ENCODE assay signal across 8 cellular contexts in genomic region chr16:11629071-11630030, GRCh38. TPM values are rescaled to one million over a fixed set of nuclear protein-coding genes. Genes with fewer than 3 reads are reported as not detected.
DNase-seq lines count a peak whose midpoint lies in the region; TF ChIP-seq lines count a peak whose summit lies in the region.

No MANE protein-coding gene starts in this region.

- CTCF ChIA-PET in AG04450 (lab: Charles Lee) = interaction anchor here (0.7 to 0.9 kb wide), 3 partner anchors 97 to 233 kb away, joined by 3 to 4 read pairs (median 4); no protein-coding TSS in a partner anchor

- TF ChIP-seq CTCF in AG04450 (IDR thresholded peaks at IDR 0.05; ENCODE audit: low read depth, low read length) (no peak), ascending aorta (IDR thresholded peaks at IDR 0.05) (no peak)

- peak; percentile 44 for DNase-seq in AG04450 (ENCODE audit: low read depth, low spot score)
- DNase-seq in MV-4-11 (lab: John Stamatoyannopoulos, UW) = peak; percentile 95
- no peak for DNase-seq in ascending aorta (ENCODE audit: low spot score in 2 of 2)
- DNase-seq in mesendoderm = peak; percentile 33
- no peak for DNase-seq in GM19238 (ENCODE audit: insufficient read length, low spot score)
- no peak for DNase-seq in NCI-H128 (lab: John Stamatoyannopoulos, UW; ENCODE audit: unreplicated experiment)
- DNase-seq in erythroblast (lab: John Stamatoyannopoulos, UW) = no peak
- no peak for DNase-seq in stimulated activated CD4-positive, alpha-beta T cell treated with anti-CD3 and anti-CD28 coated beads, Interleukin-15, amount 100 ng/mL, for 24 hours

- no peak overlapping the region for H3K56ac ChIP-seq in mesendoderm (ENCODE audit: low read length)

- H3K23ac ChIP-seq in mesendoderm (ENCODE audit: low read length) = no peak overlapping the region

- H3K9me3 ChIP-seq in AG04450 (ENCODE audit: control insufficient read depth, insufficient read depth, low read length) (no peaks in the 10 kb centered on the region; the same call in 1 of the 2 replicates), ascending aorta (no peaks in the 10 kb centered on the region)

- H2BK120ac ChIP-seq in mesendoderm (ENCODE audit: low read depth, low read length) = no peak overlapping the region

- H3K4me1 ChIP-seq in ascending aorta (peaks cover 6 to 9% of the 10 kb centered on the region in 2 donors), mesendoderm (ENCODE audit: control insufficient read depth, low read depth, low read length) (no peaks in the 10 kb centered on the region)

- H3K27me3 ChIP-seq in AG04450 (ENCODE audit: control insufficient read depth, insufficient read depth, low read length) (no peaks in the 10 kb centered on the region), ascending aorta (no peaks in the 10 kb centered on the region), mesendoderm (ENCODE audit: insufficient read depth, low read length, poor library complexity) (no peaks in the 10 kb centered on the region)

- no peak for TF ChIP-seq POLR2A in erythroblast (IDR thresholded peaks at IDR 0.05; ENCODE audit: low read length)

- H3K36me3 ChIP-seq in ascending aorta = no peaks in the 10 kb centered on the region
- no peaks in the 10 kb centered on the region for H3K36me3 ChIP-seq in mesendoderm (ENCODE audit: control insufficient read depth, insufficient read depth, low read length)

- no peak overlapping the region for H4K8ac ChIP-seq in mesendoderm (ENCODE audit: low read depth, low read length)

- no peak overlapping the region for H3K4ac ChIP-seq in mesendoderm (ENCODE audit: low read depth, low read length)

- H2BK15ac ChIP-seq in mesendoderm (replicated peaks; ENCODE audit: low read depth) = no peak overlapping the region

- no peak overlapping the region for H3K18ac ChIP-seq in mesendoderm (ENCODE audit: low read length)

- H3K9ac ChIP-seq in mesendoderm (ENCODE audit: low read length) = no peak overlapping the region

- POLR2A ChIA-PET in AG04450 (lab: Yijun Ruan, JAX) = interaction anchor here (0.6 to 5.2 kb wide), 5 partner anchors 11 to 88 kb away, joined by 3 to 30 read pairs (median 4); partner anchors contain the start of gene LITAF

- H3K27ac ChIP-seq in AG04450 (ENCODE audit: low read depth, low read length) (peak overlapping the region; percentile 78), ascending aorta (peak overlapping the region; percentile 14 to 22), mesendoderm (ENCODE audit: low read depth, low read length) (no peak overlapping the region)

- no peak overlapping the region for H4K5ac ChIP-seq in mesendoderm (ENCODE audit: low read length)

- WGBS in mesendoderm (ENCODE audit: extremely low coverage, insufficient coverage, low lambda C conversion rate) = no CpG with 5 or more reads among the region's 23 CpGs

- intact Hi-C loops in ascending aorta (cut with DNase I) = no loop called here

- H3K79me2 ChIP-seq in mesendoderm (ENCODE audit: control insufficient read depth, insufficient read depth, low read length) = no peaks in the 10 kb centered on the region

- H2AK5ac ChIP-seq in mesendoderm (ENCODE audit: low read length) = no peak overlapping the region

- H3K4me3 ChIP-seq in AG04450 (ENCODE audit: low read depth, low read length) (no peak overlapping the region), ascending aorta (no peak overlapping the region), mesendoderm (ENCODE audit: low read length) (no peak overlapping the region)

- no peak overlapping the region for H2BK5ac ChIP-seq in mesendoderm (ENCODE audit: low read length)

- no peak overlapping the region for H3K4me2 ChIP-seq in mesendoderm (ENCODE audit: low read length)

- H3K79me1 ChIP-seq in mesendoderm (ENCODE audit: low read length) = no peaks in the 10 kb centered on the region

RNA-seq across cellular contexts. Expression of gene SNN, which starts 38.9 kb away (rescaled TPM):
- polyA plus RNA-seq in AG04450 (2011; rRNA removed) = 18.9 and 19.4 TPM in 2 replicates
- 8.4 and 9.9 TPM in 2 replicates for polyA minus RNA-seq in AG04450 (2011; rRNA and poly(A)+ RNA removed)
- total RNA-seq in ascending aorta = 2.1 TPM
- 30.3 TPM for polyA plus RNA-seq in mesendoderm (2013, experiment 1 of 2)
- polyA plus RNA-seq in mesendoderm (2013, experiment 2 of 2) = 30.0 TPM

RNA-seq across cellular contexts. Expression of gene LITAF, which starts 42.6 kb away (rescaled TPM):
- polyA plus RNA-seq in AG04450 (2011; rRNA removed) = 190 and 217 TPM in 2 replicates
- 165 and 233 TPM in 2 replicates for polyA minus RNA-seq in AG04450 (2011; rRNA and poly(A)+ RNA removed)
- total RNA-seq in ascending aorta = 40.7 TPM
- polyA plus RNA-seq in mesendoderm (2013, experiment 1 of 2) = 69.9 TPM
- polyA plus RNA-seq in mesendoderm (2013, experiment 2 of 2) = 73.4 TPM

Comparison
In these comparisons a context has a peak if more than half of its experiments do, and no peak if none do; other contexts are left out.
1. DNase-seq: peak in AG04450 (single experiment), MV-4-11 (single experiment) and mesendoderm (single experiment); none in ascending aorta (0 of 2), GM19238 (single experiment), NCI-H128 (single experiment), erythroblast (0 of 2) and stimulated activated CD4-positive, alpha-beta T cell treated with anti-CD3 and anti-CD28 coated beads, Interleukin-15, amount 100 ng/mL, for 24 hours (single experiment).